Comparison of ENCODE assay signal across 17 cellular contexts in genomic region chr18:36471393-36471792, GRCh38.
"Had no signal": no experiment of that assay in that cellular context is flagged by ENCODE, and none has a peak within 500 bp of the region (broad histone marks: within the 10 kb centered on the region; RNA-seq: fewer than 3 reads in every experiment).

No MANE protein-coding gene starts in this region.

- H3K9me3 Mint-ChIP-seq: activated naive CD8-positive, alpha-beta T cell treated with anti-CD3 and anti-CD28 coated beads for 36 hours; T-helper 2 cell treated with Interferon-gamma antibody and Interleukin-4, amounts not matched to agents 5 μg/mL and 100 μg/mL, for 36 hours; WTC11 had no signal

- H3K27ac ChIP-seq: neutrophil, pancreas, thyroid gland had no signal

- ATAC-seq: activated CD4-positive, alpha-beta T cell treated with anti-CD3 and anti-CD28 coated beads for 36 hours; naive thymus-derived CD4-positive, alpha-beta T cell; pancreas had no signal

- H3K4me3 Mint-ChIP-seq: activated CD4-positive, alpha-beta T cell treated with anti-CD3 and anti-CD28 coated beads for 36 hours; activated naive CD8-positive, alpha-beta T cell treated with anti-CD3 and anti-CD28 coated beads for 36 hours; naive thymus-derived CD4-positive, alpha-beta T cell; T-helper 2 cell treated with Interferon-gamma antibody and Interleukin-4, amounts not matched to agents 5 μg/mL and 100 μg/mL, for 36 hours; WTC11 had no signal

- H3K27ac Mint-ChIP-seq: activated CD4-positive, alpha-beta T cell treated with anti-CD3 and anti-CD28 coated beads for 36 hours; activated naive CD8-positive, alpha-beta T cell treated with anti-CD3 and anti-CD28 coated beads for 36 hours; naive thymus-derived CD4-positive, alpha-beta T cell; T-helper 2 cell treated with Interferon-gamma antibody and Interleukin-4, amounts not matched to agents 5 μg/mL and 100 μg/mL, for 36 hours; WTC11 had no signal

- H3K36me3 Mint-ChIP-seq: activated naive CD8-positive, alpha-beta T cell treated with anti-CD3 and anti-CD28 coated beads for 36 hours; naive thymus-derived CD4-positive, alpha-beta T cell; WTC11 had no signal

- H3K27me3 ChIP-seq: neutrophil, pancreas, thyroid gland had no signal

- H3K36me3 ChIP-seq: neutrophil, pancreas, thyroid gland had no signal

- H3K4me3 ChIP-seq: pancreas, thyroid gland had no signal

- H3K9me3 ChIP-seq: neutrophil, pancreas, thyroid gland had no signal

- DNase-seq: activated CD4-positive, alpha-beta T cell treated with anti-CD3 and anti-CD28 coated beads for 36 hours; activated CD4-positive, alpha-beta T cell treated with anti-CD3 and anti-CD28 coated beads, Interleukin-2, amount 50 U/mL, for 48 hours; activated naive CD4-positive, alpha-beta T cell; activated naive CD8-positive, alpha-beta T cell treated with anti-CD3 and anti-CD28 coated beads for 36 hours; activated T-cell treated with anti-CD3 and anti-CD28 coated beads for 4 hours; amniotic stem cell; central memory CD4-positive, alpha-beta T cell; erythroblast; mesendoderm; naive thymus-derived CD4-positive, alpha-beta T cell; pancreas; stimulated activated CD4-positive, alpha-beta T cell treated with anti-CD3 and anti-CD28 coated beads, Interleukin-2, amount 100 ng/mL, for 24 hours; stimulated activated naive CD4-positive, alpha-beta T cell treated with Interleukin-2 at 50 U/mL for 16 hours; thyroid gland had no signal
